24 cellular contexts compared by ENCODE assay signal in the genomic region with DNA sequence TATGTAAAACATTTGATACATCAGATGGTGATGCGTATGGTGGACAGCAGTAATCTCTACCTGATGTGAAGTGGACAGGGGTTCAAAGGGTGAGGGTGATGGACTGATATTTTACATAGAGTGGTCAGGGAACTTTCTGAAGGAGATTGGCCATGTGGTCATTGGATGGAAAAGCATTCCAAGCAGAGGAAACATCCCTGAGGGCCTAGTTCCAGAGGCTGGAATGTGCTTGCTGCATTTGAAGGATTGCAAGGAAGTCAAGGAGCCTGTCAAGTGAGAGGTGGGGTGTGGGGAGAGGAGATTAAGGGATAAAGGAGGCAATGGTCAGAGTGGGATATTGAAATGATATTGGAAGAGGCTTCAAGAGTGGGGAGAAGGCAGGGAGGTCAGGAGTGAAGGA.
"Had no signal": no experiment of that assay in that cellular context is flagged by ENCODE, and none has a peak within 500 bp of the region (broad histone marks: within the 10 kb centered on the region; RNA-seq: fewer than 3 reads in every experiment).

No MANE protein-coding gene starts in this region.

- H3K4me3 ChIP-seq: gastroesophageal sphincter, heart left ventricle, hepatocyte, lung, neural progenitor cell, right lobe of liver, thoracic aorta, tibial nerve, upper lobe of left lung had no signal

- ATAC-seq: esophagus mucosa; foreskin keratinocyte; gastroesophageal sphincter; heart left ventricle; left lobe of liver; naive thymus-derived CD4-positive, alpha-beta T cell; right lobe of liver; stimulated activated naive B cell treated with anti-CD40 and anti-IgM and Interleukin-4, amounts not matched to agents 10 μg/mL and 1 μg/mL and 100 μg/mL, for 72 hours had no signal

- H3K9me3 ChIP-seq: gastroesophageal sphincter, heart left ventricle, right lobe of liver, thoracic aorta, tibial nerve, upper lobe of left lung had no signal

- H3K27ac ChIP-seq: epithelial cell of prostate, foreskin keratinocyte, gastroesophageal sphincter, heart left ventricle, hepatocyte, neural progenitor cell, parathyroid adenoma, right lobe of liver, thoracic aorta, tibial nerve, upper lobe of left lung had no signal

- H3K27me3 ChIP-seq: foreskin keratinocyte, hepatocyte, neural progenitor cell, right lobe of liver, tibial nerve, upper lobe of left lung had no signal

- H3K4me1 ChIP-seq: foreskin keratinocyte, gastroesophageal sphincter, heart left ventricle, parathyroid adenoma, right lobe of liver, tibial nerve, upper lobe of left lung had no signal

- H3K36me3 ChIP-seq: gastroesophageal sphincter, heart left ventricle, neural progenitor cell, right lobe of liver, thoracic aorta, tibial nerve, upper lobe of left lung had no signal

- DNase-seq: cortex of kidney; foreskin keratinocyte; heart left ventricle; immature natural killer cell; kidney; mesenchymal stem cell; midbrain; naive thymus-derived CD4-positive, alpha-beta T cell; right lobe of liver; small intestine; stimulated activated CD4-positive, alpha-beta T cell treated with anti-CD3 and anti-CD28 coated beads, Interleukin-15, amount 100 ng/mL, for 24 hours; stimulated activated CD4-positive, alpha-beta T cell treated with anti-CD3 and anti-CD28 coated beads, Interleukin-2, amount 100 ng/mL, for 48 hours; stimulated activated naive B cell treated with anti-CD40 and anti-IgM and Interleukin-4, amounts not matched to agents 10 μg/mL and 1 μg/mL and 100 μg/mL, for 72 hours; upper lobe of left lung had no signal
